In genomic region chr7:107725138-107725740, GRCh38 we compare ENCODE assay signal across 8 cellular contexts. TPM values are rescaled to one million over a fixed set of nuclear protein-coding genes. Genes with fewer than 3 reads are reported as not detected.
A peak's percentile ranks its signal among the peaks of the same experiment; 100 is the strongest.
DNase-seq lines count a peak whose midpoint lies in the region; ATAC-seq and TF ChIP-seq lines count a peak whose summit lies in the region.

No MANE protein-coding gene starts in this region.

- in situ Hi-C loops in astrocyte of the cerebellum (cut with HindIII; ENCODE audit: low sequenced_read_pairs), result loop anchor here (5.0 to 25.0 kb wide), 2 partner anchors 263 to 538 kb away; no protein-coding TSS in a partner anchor

- no peak overlapping the region for H3K4me3 ChIP-seq in astrocyte of the cerebellum (ENCODE audit: low read depth, low read length)

- ATAC-seq in HG02938 (IDR thresholded peaks at IDR 0.05; ENCODE audit: unreplicated experiment), result no peak
- ATAC-seq in GM18519 (IDR thresholded peaks at IDR 0.05; ENCODE audit: low FRiP score, unreplicated experiment), result no peak

- peak; percentile 85 for DNase-seq in DMS53 (lab: John Stamatoyannopoulos, UW)
- DNase-seq in HuH-7 (ENCODE audit: low spot score), result peak; percentile 66
- peak; percentile 50 for DNase-seq in RPMI7951 (ENCODE audit: low read depth)
- peak; percentile 58 for DNase-seq in astrocyte of the cerebellum (ENCODE audit: low read depth)
- DNase-seq in iris pigment epithelial cell (ENCODE audit: low read depth), result peak; percentile 59
- peak in 3 of 4 experiments; percentile 17 to 30 (median 20) for DNase-seq in stimulated activated CD4-positive, alpha-beta T cell treated with anti-CD3 and anti-CD28 coated beads, Interleukin-1b, Interleukin-23, amount 100 ng/mL, for 24 hours (ENCODE audit: low read depth in 4 of 4, low spot score in 1 of 4)

- TF ChIP-seq CTCF in astrocyte of the cerebellum (IDR thresholded peaks at IDR 0.05; ENCODE audit: low read depth, low read length, missing control alignments), result peak; percentile 56

RNA-seq across cellular contexts. Expression of gene CBLL1, which starts 18.7 kb away (rescaled TPM):
- total RNA-seq in RPMI7951 (2014; rRNA removed; shearing (Covaris generic)), result 43.4 and 44.9 TPM in 2 replicates

Comparison
In these comparisons a context has a peak if more than half of its experiments do, and no peak if none do; other contexts are left out.
1. DNase-seq: peak in every context shown above with its lines; median percentile 85 in DMS53; 66 in HuH-7; 59 in iris pigment epithelial cell; 58 in astrocyte of the cerebellum; 50 in RPMI7951; 20 in stimulated activated CD4-positive, alpha-beta T cell treated with anti-CD3 and anti-CD28 coated beads, Interleukin-1b, Interleukin-23, amount 100 ng/mL, for 24 hours.